In the genomic region with DNA sequence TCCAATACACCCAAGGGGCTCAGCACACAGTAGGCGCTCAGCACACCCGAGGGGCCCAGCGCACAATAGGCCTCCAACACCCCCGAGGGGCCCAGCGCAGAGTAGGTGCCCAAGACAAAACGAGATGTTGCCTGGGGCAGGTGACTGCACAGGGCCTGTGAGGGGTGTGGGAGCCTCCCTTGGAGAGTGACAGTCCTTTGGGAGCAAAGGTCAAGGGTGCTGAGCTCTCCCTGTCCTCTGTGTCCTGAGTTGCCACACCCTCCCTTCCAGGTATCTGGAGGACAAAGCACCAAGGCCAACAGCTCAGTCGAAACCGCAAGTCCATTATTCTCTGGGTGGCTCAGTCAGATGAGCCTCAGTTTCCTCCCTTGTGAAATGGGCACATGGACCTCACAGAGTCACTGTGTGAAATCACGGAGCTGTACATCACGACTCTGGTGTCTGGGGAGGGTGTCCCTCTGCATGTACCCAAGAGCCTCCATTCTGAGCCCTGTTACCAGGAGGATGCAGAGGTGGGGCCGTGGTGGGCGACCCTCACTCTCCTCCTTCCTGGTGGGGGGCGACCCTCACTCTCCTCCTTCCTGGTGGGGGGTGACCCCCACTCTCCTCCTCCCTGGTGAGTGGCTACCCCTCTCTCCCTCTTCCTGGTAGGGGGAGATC, we compare ENCODE assay signal across 1 cellular context.
A peak's percentile ranks its signal among the peaks of the same experiment; 100 is the strongest.
TF ChIP-seq lines count a peak whose summit lies in the region.

No MANE protein-coding gene starts in this region.

TF ChIP-seq in HepG2, 621 proteins besides CTCF, POLR2A, EP300 and RAD21 (continued from another document and continues in another):
- TF ChIP-seq, protein P1, sequence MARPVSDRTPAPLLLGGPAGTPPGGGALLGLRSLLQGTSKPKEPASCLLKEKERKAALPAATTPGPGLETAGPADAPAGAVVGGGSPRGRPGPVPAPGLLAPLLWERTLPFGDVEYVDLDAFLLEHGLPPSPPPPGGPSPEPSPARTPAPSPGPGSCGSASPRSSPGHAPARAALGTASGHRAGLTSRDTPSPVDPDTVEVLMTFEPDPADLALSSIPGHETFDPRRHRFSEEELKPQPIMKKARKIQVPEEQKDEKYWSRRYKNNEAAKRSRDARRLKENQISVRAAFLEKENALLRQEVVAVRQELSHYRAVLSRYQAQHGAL (CRISPR knock-in tag; IDR thresholded peaks at IDR 0.05; ENCODE audit: not compliant biosample characterization): no peak
- TF ChIP-seq, protein P2, sequence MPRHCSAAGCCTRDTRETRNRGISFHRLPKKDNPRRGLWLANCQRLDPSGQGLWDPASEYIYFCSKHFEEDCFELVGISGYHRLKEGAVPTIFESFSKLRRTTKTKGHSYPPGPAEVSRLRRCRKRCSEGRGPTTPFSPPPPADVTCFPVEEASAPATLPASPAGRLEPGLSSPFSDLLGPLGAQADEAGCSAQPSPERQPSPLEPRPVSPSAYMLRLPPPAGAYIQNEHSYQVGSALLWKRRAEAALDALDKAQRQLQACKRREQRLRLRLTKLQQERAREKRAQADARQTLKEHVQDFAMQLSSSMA (CRISPR knock-in tag; IDR thresholded peaks at IDR 0.05): no peak
- TF ChIP-seq, protein P3, sequence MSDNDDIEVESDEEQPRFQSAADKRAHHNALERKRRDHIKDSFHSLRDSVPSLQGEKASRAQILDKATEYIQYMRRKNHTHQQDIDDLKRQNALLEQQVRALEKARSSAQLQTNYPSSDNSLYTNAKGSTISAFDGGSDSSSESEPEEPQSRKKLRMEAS (IDR thresholded peaks at IDR 0.05): peak; percentile 45; the same call in 1 of the 2 replicates
- TF ChIP-seq ZNF547 (CRISPR knock-in tag; IDR thresholded peaks at IDR 0.05) (no peak), TOE1 (CRISPR knock-in tag; IDR thresholded peaks at IDR 0.05) (no peak), FOXK2 (IDR thresholded peaks at IDR 0.05) (no peak), TBX2 (CRISPR knock-in tag; IDR thresholded peaks at IDR 0.05; ENCODE audit: borderline replicate concordance) (no peak; the same call in 1 of the 2 replicates), CENPT (CRISPR knock-in tag; IDR thresholded peaks at IDR 0.05; ENCODE audit: low read depth) (no peak), ZIK1 (CRISPR knock-in tag; IDR thresholded peaks at IDR 0.05; ENCODE audit: borderline replicate concordance, low read depth) (no peak), SAFB2 (CRISPR knock-in tag; IDR thresholded peaks at IDR 0.05; ENCODE audit: borderline replicate concordance, low read depth) (0 out of 2 replicates have a peak, but pooled peaks have one; percentile 27), ZNF350 (CRISPR knock-in tag; IDR thresholded peaks at IDR 0.05; ENCODE audit: borderline replicate concordance, low read depth) (no peak; the same call in 1 of the 2 replicates), SNAI1 (CRISPR knock-in tag; IDR thresholded peaks at IDR 0.05; ENCODE audit: borderline replicate concordance) (peak; percentile 54; the same call in 1 of the 2 replicates), RAD51 (IDR thresholded peaks at IDR 0.05; ENCODE audit: borderline replicate concordance) (no peak), ZNF331 (CRISPR knock-in tag; IDR thresholded peaks at IDR 0.05) (peak; percentile 72; the same call in 1 of the 2 replicates), ZNF672 (CRISPR knock-in tag; IDR thresholded peaks at IDR 0.05) (no peak), ZNF703 (CRISPR knock-in tag; IDR thresholded peaks at IDR 0.05; ENCODE audit: borderline replicate concordance) (no peak), SPEN (CRISPR knock-in tag; IDR thresholded peaks at IDR 0.05; ENCODE audit: low read depth) (peak; percentile 38; the same call in 1 of the 2 replicates), FOXA3 (CRISPR knock-in tag; IDR thresholded peaks at IDR 0.05) (peak; percentile 61), ARNT2 (CRISPR knock-in tag; IDR thresholded peaks at IDR 0.05; ENCODE audit: low read depth) (0 out of 2 replicates have a peak, but pooled peaks have one; percentile 26), CCDC6 (CRISPR knock-in tag; IDR thresholded peaks at IDR 0.05) (no peak), MLLT10 (CRISPR knock-in tag; IDR thresholded peaks at IDR 0.05) (no peak), ZNF431 (CRISPR knock-in tag; IDR thresholded peaks at IDR 0.05; ENCODE audit: borderline replicate concordance, low read depth) (no peak)
- TF ChIP-seq, protein P4, sequence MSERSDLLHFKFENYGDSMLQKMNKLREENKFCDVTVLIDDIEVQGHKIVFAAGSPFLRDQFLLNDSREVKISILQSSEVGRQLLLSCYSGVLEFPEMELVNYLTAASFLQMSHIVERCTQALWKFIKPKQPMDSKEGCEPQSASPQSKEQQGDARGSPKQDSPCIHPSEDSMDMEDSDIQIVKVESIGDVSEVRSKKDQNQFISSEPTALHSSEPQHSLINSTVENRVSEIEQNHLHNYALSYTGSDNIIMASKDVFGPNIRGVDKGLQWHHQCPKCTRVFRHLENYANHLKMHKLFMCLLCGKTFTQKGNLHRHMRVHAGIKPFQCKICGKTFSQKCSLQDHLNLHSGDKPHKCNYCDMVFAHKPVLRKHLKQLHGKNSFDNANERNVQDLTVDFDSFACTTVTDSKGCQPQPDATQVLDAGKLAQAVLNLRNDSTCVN (CRISPR knock-in tag; IDR thresholded peaks at IDR 0.05; ENCODE audit: borderline replicate concordance): no peak; the same call in 1 of the 2 replicates
- TF ChIP-seq, protein P5, sequence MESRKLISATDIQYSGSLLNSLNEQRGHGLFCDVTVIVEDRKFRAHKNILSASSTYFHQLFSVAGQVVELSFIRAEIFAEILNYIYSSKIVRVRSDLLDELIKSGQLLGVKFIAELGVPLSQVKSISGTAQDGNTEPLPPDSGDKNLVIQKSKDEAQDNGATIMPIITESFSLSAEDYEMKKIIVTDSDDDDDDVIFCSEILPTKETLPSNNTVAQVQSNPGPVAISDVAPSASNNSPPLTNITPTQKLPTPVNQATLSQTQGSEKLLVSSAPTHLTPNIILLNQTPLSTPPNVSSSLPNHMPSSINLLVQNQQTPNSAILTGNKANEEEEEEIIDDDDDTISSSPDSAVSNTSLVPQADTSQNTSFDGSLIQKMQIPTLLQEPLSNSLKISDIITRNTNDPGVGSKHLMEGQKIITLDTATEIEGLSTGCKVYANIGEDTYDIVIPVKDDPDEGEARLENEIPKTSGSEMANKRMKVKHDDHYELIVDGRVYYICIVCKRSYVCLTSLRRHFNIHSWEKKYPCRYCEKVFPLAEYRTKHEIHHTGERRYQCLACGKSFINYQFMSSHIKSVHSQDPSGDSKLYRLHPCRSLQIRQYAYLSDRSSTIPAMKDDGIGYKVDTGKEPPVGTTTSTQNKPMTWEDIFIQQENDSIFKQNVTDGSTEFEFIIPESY (CRISPR knock-in tag; IDR thresholded peaks at IDR 0.05): 0 out of 2 replicates have a peak, but pooled peaks have one; percentile 45
- TF ChIP-seq, protein P6, sequence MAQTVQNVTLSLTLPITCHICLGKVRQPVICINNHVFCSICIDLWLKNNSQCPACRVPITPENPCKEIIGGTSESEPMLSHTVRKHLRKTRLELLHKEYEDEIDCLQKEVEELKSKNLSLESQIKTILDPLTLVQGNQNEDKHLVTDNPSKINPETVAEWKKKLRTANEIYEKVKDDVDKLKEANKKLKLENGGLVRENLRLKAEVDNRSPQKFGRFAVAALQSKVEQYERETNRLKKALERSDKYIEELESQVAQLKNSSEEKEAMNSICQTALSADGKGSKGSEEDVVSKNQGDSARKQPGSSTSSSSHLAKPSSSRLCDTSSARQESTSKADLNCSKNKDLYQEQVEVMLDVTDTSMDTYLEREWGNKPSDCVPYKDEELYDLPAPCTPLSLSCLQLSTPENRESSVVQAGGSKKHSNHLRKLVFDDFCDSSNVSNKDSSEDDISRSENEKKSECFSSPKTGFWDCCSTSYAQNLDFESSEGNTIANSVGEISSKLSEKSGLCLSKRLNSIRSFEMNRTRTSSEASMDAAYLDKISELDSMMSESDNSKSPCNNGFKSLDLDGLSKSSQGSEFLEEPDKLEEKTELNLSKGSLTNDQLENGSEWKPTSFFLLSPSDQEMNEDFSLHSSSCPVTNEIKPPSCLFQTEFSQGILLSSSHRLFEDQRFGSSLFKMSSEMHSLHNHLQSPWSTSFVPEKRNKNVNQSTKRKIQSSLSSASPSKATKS (CRISPR knock-in tag; IDR thresholded peaks at IDR 0.05): no peak
- TF ChIP-seq, protein P7, sequence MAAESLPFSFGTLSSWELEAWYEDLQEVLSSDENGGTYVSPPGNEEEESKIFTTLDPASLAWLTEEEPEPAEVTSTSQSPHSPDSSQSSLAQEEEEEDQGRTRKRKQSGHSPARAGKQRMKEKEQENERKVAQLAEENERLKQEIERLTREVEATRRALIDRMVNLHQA (CRISPR knock-in tag; IDR thresholded peaks at IDR 0.05): no peak
- TF ChIP-seq, protein P8, sequence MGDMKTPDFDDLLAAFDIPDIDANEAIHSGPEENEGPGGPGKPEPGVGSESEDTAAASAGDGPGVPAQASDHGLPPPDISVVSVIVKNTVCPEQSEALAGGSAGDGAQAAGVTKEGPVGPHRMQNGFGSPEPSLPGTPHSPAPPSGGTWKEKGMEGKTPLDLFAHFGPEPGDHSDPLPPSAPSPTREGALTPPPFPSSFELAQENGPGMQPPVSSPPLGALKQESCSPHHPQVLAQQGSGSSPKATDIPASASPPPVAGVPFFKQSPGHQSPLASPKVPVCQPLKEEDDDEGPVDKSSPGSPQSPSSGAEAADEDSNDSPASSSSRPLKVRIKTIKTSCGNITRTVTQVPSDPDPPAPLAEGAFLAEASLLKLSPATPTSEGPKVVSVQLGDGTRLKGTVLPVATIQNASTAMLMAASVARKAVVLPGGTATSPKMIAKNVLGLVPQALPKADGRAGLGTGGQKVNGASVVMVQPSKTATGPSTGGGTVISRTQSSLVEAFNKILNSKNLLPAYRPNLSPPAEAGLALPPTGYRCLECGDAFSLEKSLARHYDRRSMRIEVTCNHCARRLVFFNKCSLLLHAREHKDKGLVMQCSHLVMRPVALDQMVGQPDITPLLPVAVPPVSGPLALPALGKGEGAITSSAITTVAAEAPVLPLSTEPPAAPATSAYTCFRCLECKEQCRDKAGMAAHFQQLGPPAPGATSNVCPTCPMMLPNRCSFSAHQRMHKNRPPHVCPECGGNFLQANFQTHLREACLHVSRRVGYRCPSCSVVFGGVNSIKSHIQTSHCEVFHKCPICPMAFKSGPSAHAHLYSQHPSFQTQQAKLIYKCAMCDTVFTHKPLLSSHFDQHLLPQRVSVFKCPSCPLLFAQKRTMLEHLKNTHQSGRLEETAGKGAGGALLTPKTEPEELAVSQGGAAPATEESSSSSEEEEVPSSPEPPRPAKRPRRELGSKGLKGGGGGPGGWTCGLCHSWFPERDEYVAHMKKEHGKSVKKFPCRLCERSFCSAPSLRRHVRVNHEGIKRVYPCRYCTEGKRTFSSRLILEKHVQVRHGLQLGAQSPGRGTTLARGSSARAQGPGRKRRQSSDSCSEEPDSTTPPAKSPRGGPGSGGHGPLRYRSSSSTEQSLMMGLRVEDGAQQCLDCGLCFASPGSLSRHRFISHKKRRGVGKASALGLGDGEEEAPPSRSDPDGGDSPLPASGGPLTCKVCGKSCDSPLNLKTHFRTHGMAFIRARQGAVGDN (CRISPR knock-in tag; IDR thresholded peaks at IDR 0.05): peak; percentile 28
- TF ChIP-seq, protein P9, sequence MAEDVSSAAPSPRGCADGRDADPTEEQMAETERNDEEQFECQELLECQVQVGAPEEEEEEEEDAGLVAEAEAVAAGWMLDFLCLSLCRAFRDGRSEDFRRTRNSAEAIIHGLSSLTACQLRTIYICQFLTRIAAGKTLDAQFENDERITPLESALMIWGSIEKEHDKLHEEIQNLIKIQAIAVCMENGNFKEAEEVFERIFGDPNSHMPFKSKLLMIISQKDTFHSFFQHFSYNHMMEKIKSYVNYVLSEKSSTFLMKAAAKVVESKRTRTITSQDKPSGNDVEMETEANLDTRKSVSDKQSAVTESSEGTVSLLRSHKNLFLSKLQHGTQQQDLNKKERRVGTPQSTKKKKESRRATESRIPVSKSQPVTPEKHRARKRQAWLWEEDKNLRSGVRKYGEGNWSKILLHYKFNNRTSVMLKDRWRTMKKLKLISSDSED (CRISPR knock-in tag; IDR thresholded peaks at IDR 0.05): no peak
- TF ChIP-seq, protein P10, sequence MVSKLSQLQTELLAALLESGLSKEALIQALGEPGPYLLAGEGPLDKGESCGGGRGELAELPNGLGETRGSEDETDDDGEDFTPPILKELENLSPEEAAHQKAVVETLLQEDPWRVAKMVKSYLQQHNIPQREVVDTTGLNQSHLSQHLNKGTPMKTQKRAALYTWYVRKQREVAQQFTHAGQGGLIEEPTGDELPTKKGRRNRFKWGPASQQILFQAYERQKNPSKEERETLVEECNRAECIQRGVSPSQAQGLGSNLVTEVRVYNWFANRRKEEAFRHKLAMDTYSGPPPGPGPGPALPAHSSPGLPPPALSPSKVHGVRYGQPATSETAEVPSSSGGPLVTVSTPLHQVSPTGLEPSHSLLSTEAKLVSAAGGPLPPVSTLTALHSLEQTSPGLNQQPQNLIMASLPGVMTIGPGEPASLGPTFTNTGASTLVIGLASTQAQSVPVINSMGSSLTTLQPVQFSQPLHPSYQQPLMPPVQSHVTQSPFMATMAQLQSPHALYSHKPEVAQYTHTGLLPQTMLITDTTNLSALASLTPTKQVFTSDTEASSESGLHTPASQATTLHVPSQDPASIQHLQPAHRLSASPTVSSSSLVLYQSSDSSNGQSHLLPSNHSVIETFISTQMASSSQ (IDR thresholded peaks at IDR 0.05; ENCODE audit: low read depth): peak; percentile 59; the same call in 1 of the 2 replicates
- TF ChIP-seq, protein P10 (CRISPR knock-in tag; IDR thresholded peaks at IDR 0.05; ENCODE audit: borderline replicate concordance): peak; percentile 78; the same call in 1 of the 2 replicates
- TF ChIP-seq, protein P11, sequence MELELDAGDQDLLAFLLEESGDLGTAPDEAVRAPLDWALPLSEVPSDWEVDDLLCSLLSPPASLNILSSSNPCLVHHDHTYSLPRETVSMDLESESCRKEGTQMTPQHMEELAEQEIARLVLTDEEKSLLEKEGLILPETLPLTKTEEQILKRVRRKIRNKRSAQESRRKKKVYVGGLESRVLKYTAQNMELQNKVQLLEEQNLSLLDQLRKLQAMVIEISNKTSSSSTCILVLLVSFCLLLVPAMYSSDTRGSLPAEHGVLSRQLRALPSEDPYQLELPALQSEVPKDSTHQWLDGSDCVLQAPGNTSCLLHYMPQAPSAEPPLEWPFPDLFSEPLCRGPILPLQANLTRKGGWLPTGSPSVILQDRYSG (CRISPR knock-in tag; IDR thresholded peaks at IDR 0.05): no peak
- TF ChIP-seq, protein P12, sequence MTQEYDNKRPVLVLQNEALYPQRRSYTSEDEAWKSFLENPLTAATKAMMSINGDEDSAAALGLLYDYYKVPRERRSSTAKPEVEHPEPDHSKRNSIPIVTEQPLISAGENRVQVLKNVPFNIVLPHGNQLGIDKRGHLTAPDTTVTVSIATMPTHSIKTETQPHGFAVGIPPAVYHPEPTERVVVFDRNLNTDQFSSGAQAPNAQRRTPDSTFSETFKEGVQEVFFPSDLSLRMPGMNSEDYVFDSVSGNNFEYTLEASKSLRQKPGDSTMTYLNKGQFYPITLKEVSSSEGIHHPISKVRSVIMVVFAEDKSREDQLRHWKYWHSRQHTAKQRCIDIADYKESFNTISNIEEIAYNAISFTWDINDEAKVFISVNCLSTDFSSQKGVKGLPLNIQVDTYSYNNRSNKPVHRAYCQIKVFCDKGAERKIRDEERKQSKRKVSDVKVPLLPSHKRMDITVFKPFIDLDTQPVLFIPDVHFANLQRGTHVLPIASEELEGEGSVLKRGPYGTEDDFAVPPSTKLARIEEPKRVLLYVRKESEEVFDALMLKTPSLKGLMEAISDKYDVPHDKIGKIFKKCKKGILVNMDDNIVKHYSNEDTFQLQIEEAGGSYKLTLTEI (CRISPR knock-in tag; conservative IDR thresholded peaks at IDR 0.05): no peak
